In the genomic region with DNA sequence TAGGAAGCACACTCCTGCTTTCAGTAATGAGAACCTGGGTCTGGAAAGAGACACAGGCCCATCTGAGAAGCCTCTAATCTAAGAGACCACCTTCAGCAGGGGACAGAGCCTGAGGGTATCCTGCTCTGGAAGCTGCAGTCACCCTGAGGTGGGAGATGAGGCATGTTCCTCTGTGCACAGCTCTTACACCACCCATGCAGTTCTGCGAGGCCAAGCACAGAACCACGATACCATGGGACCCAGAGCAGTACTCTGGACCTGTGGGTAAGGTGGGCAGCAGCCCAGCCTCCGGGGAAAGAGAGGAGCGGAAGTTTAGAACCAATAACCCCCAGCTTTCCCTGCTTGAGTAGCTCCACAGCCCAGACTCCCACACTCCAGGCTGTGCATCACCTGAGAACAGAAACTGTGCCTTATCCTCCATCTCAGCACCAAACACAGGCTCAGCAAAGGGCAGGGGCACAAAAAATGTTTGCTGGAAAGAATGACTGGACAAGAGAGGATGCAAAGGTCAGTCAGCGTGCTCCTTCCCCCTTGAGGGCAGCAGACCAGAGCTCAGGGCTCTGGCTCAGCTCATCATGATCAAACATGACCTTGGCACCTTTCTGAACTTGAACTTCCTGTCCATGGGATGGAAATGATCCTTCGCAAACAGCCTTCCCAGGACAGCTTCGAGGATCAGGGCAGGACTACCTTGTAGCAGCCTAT, we compare ENCODE assay signal across 1 cellular context.
TF ChIP-seq lines count a peak whose summit lies in the region.

No MANE protein-coding gene starts in this region.

TF ChIP-seq in HepG2, 621 proteins besides CTCF, POLR2A, EP300 and RAD21 (continued from another document and continues in another):
- TF ChIP-seq, protein P1, sequence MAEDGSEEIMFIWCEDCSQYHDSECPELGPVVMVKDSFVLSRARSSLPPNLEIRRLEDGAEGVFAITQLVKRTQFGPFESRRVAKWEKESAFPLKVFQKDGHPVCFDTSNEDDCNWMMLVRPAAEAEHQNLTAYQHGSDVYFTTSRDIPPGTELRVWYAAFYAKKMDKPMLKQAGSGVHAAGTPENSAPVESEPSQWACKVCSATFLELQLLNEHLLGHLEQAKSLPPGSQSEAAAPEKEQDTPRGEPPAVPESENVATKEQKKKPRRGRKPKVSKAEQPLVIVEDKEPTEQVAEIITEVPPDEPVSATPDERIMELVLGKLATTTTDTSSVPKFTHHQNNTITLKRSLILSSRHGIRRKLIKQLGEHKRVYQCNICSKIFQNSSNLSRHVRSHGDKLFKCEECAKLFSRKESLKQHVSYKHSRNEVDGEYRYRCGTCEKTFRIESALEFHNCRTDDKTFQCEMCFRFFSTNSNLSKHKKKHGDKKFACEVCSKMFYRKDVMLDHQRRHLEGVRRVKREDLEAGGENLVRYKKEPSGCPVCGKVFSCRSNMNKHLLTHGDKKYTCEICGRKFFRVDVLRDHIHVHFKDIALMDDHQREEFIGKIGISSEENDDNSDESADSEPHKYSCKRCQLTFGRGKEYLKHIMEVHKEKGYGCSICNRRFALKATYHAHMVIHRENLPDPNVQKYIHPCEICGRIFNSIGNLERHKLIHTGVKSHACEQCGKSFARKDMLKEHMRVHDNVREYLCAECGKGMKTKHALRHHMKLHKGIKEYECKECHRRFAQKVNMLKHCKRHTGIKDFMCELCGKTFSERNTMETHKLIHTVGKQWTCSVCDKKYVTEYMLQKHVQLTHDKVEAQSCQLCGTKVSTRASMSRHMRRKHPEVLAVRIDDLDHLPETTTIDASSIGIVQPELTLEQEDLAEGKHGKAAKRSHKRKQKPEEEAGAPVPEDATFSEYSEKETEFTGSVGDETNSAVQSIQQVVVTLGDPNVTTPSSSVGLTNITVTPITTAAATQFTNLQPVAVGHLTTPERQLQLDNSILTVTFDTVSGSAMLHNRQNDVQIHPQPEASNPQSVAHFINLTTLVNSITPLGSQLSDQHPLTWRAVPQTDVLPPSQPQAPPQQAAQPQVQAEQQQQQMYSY (CRISPR knock-in tag; IDR thresholded peaks at IDR 0.05), result no peak
- TF ChIP-seq HNRNPUL1 (IDR thresholded peaks at IDR 0.05; ENCODE audit: low read depth, low read length) (no peak), FOSL1 (CRISPR knock-in tag; IDR thresholded peaks at IDR 0.05; ENCODE audit: borderline replicate concordance) (no peak), HNRNPK (IDR thresholded peaks at IDR 0.05; ENCODE audit: low read depth, low read length, poor library complexity, severe bottlenecking) (no peak), NKX3-1 (CRISPR knock-in tag; IDR thresholded peaks at IDR 0.05) (no peak), HHEX (CRISPR knock-in tag; IDR thresholded peaks at IDR 0.05) (peak; percentile 72; the same call in 1 of the 2 replicates), SKI (IDR thresholded peaks at IDR 0.05; ENCODE audit: partially characterized antibody) (peak; percentile 99), ZNF737 (CRISPR knock-in tag; IDR thresholded peaks at IDR 0.05; ENCODE audit: borderline replicate concordance) (no peak), ZNF878 (CRISPR knock-in tag; IDR thresholded peaks at IDR 0.05) (0 out of 2 replicates have a peak, but pooled peaks have one; percentile 24), ZNF335 (CRISPR knock-in tag; IDR thresholded peaks at IDR 0.05) (no peak), NR2F1 (CRISPR knock-in tag; IDR thresholded peaks at IDR 0.05) (peak; percentile 86 to 87), NONO (IDR thresholded peaks at IDR 0.05) (no peak), NONO (CRISPR knock-in tag; conservative IDR thresholded peaks at IDR 0.05) (peak; percentile 33; the same call in 1 of the 2 replicates), ZFP41 (CRISPR knock-in tag; IDR thresholded peaks at IDR 0.05; ENCODE audit: borderline replicate concordance) (no peak), GZF1 (CRISPR knock-in tag; IDR thresholded peaks at IDR 0.05) (peak; percentile 45; the same call in 1 of the 2 replicates), FOSL2 (CRISPR knock-in tag; IDR thresholded peaks at IDR 0.05) (peak; percentile 86), ZNF225 (CRISPR knock-in tag; IDR thresholded peaks at IDR 0.05) (no peak), ZNF75D (CRISPR knock-in tag; IDR thresholded peaks at IDR 0.05; ENCODE audit: borderline replicate concordance) (no peak), ZNF672 (CRISPR knock-in tag; IDR thresholded peaks at IDR 0.05) (no peak), SOX13 (IDR thresholded peaks at IDR 0.05) (no peak), SOX13 (CRISPR knock-in tag; conservative IDR thresholded peaks at IDR 0.05 in 1 of 2, IDR thresholded peaks at IDR 0.05 in 1 of 2) (peak in 1 of 2 experiments; percentile 70; a peak in 2 of 4 replicates), SATB2 (CRISPR knock-in tag; IDR thresholded peaks at IDR 0.05) (no peak), KLF16 (CRISPR knock-in tag; IDR thresholded peaks at IDR 0.05) (peak in 1 of 2 experiments; percentile 48; a peak in 1 of 4 replicates), ZNF768 (CRISPR knock-in tag; IDR thresholded peaks at IDR 0.05) (peak; percentile 70), CREB1 (IDR thresholded peaks at IDR 0.05) (no peak), CREB1 (CRISPR knock-in tag; IDR thresholded peaks at IDR 0.05) (no peak)
- TF ChIP-seq, protein P2, sequence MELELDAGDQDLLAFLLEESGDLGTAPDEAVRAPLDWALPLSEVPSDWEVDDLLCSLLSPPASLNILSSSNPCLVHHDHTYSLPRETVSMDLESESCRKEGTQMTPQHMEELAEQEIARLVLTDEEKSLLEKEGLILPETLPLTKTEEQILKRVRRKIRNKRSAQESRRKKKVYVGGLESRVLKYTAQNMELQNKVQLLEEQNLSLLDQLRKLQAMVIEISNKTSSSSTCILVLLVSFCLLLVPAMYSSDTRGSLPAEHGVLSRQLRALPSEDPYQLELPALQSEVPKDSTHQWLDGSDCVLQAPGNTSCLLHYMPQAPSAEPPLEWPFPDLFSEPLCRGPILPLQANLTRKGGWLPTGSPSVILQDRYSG (CRISPR knock-in tag; IDR thresholded peaks at IDR 0.05), result no peak
- TF ChIP-seq, protein P3, sequence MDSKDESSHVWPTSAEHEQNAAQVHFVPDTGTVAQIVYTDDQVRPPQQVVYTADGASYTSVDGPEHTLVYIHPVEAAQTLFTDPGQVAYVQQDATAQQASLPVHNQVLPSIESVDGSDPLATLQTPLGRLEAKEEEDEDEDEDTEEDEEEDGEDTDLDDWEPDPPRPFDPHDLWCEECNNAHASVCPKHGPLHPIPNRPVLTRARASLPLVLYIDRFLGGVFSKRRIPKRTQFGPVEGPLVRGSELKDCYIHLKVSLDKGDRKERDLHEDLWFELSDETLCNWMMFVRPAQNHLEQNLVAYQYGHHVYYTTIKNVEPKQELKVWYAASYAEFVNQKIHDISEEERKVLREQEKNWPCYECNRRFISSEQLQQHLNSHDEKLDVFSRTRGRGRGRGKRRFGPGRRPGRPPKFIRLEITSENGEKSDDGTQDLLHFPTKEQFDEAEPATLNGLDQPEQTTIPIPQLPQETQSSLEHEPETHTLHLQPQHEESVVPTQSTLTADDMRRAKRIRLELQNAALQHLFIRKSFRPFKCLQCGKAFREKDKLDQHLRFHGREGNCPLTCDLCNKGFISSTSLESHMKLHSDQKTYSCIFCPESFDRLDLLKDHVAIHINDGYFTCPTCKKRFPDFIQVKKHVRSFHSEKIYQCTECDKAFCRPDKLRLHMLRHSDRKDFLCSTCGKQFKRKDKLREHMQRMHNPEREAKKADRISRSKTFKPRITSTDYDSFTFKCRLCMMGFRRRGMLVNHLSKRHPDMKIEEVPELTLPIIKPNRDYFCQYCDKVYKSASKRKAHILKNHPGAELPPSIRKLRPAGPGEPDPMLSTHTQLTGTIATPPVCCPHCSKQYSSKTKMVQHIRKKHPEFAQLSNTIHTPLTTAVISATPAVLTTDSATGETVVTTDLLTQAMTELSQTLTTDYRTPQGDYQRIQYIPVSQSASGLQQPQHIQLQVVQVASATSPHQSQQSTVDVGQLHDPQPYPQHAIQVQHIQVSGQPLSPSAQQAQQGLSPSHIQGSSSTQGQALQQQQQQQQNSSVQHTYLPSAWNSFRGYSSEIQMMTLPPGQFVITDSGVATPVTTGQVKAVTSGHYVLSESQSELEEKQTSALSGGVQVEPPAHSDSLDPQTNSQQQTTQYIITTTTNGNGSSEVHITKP (CRISPR knock-in tag; IDR thresholded peaks at IDR 0.05; ENCODE audit: low read depth), result peak; percentile 41; the same call in 1 of the 2 replicates
- TF ChIP-seq, protein P4, sequence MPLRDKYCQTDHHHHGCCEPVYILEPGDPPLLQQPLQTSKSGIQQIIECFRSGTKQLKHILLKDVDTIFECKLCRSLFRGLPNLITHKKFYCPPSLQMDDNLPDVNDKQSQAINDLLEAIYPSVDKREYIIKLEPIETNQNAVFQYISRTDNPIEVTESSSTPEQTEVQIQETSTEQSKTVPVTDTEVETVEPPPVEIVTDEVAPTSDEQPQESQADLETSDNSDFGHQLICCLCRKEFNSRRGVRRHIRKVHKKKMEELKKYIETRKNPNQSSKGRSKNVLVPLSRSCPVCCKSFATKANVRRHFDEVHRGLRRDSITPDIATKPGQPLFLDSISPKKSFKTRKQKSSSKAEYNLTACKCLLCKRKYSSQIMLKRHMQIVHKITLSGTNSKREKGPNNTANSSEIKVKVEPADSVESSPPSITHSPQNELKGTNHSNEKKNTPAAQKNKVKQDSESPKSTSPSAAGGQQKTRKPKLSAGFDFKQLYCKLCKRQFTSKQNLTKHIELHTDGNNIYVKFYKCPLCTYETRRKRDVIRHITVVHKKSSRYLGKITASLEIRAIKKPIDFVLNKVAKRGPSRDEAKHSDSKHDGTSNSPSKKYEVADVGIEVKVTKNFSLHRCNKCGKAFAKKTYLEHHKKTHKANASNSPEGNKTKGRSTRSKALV (CRISPR knock-in tag; IDR thresholded peaks at IDR 0.05), result no peak
- TF ChIP-seq, protein P5, sequence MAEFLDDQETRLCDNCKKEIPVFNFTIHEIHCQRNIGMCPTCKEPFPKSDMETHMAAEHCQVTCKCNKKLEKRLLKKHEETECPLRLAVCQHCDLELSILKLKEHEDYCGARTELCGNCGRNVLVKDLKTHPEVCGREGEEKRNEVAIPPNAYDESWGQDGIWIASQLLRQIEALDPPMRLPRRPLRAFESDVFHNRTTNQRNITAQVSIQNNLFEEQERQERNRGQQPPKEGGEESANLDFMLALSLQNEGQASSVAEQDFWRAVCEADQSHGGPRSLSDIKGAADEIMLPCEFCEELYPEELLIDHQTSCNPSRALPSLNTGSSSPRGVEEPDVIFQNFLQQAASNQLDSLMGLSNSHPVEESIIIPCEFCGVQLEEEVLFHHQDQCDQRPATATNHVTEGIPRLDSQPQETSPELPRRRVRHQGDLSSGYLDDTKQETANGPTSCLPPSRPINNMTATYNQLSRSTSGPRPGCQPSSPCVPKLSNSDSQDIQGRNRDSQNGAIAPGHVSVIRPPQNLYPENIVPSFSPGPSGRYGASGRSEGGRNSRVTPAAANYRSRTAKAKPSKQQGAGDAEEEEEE (CRISPR knock-in tag; IDR thresholded peaks at IDR 0.05; ENCODE audit: borderline replicate concordance), result no peak
- TF ChIP-seq, protein P6, sequence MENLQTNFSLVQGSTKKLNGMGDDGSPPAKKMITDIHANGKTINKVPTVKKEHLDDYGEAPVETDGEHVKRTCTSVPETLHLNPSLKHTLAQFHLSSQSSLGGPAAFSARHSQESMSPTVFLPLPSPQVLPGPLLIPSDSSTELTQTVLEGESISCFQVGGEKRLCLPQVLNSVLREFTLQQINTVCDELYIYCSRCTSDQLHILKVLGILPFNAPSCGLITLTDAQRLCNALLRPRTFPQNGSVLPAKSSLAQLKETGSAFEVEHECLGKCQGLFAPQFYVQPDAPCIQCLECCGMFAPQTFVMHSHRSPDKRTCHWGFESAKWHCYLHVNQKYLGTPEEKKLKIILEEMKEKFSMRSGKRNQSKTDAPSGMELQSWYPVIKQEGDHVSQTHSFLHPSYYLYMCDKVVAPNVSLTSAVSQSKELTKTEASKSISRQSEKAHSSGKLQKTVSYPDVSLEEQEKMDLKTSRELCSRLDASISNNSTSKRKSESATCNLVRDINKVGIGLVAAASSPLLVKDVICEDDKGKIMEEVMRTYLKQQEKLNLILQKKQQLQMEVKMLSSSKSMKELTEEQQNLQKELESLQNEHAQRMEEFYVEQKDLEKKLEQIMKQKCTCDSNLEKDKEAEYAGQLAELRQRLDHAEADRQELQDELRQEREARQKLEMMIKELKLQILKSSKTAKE (CRISPR knock-in tag; IDR thresholded peaks at IDR 0.05; ENCODE audit: borderline replicate concordance), result peak; percentile 96
- TF ChIP-seq, protein P7, sequence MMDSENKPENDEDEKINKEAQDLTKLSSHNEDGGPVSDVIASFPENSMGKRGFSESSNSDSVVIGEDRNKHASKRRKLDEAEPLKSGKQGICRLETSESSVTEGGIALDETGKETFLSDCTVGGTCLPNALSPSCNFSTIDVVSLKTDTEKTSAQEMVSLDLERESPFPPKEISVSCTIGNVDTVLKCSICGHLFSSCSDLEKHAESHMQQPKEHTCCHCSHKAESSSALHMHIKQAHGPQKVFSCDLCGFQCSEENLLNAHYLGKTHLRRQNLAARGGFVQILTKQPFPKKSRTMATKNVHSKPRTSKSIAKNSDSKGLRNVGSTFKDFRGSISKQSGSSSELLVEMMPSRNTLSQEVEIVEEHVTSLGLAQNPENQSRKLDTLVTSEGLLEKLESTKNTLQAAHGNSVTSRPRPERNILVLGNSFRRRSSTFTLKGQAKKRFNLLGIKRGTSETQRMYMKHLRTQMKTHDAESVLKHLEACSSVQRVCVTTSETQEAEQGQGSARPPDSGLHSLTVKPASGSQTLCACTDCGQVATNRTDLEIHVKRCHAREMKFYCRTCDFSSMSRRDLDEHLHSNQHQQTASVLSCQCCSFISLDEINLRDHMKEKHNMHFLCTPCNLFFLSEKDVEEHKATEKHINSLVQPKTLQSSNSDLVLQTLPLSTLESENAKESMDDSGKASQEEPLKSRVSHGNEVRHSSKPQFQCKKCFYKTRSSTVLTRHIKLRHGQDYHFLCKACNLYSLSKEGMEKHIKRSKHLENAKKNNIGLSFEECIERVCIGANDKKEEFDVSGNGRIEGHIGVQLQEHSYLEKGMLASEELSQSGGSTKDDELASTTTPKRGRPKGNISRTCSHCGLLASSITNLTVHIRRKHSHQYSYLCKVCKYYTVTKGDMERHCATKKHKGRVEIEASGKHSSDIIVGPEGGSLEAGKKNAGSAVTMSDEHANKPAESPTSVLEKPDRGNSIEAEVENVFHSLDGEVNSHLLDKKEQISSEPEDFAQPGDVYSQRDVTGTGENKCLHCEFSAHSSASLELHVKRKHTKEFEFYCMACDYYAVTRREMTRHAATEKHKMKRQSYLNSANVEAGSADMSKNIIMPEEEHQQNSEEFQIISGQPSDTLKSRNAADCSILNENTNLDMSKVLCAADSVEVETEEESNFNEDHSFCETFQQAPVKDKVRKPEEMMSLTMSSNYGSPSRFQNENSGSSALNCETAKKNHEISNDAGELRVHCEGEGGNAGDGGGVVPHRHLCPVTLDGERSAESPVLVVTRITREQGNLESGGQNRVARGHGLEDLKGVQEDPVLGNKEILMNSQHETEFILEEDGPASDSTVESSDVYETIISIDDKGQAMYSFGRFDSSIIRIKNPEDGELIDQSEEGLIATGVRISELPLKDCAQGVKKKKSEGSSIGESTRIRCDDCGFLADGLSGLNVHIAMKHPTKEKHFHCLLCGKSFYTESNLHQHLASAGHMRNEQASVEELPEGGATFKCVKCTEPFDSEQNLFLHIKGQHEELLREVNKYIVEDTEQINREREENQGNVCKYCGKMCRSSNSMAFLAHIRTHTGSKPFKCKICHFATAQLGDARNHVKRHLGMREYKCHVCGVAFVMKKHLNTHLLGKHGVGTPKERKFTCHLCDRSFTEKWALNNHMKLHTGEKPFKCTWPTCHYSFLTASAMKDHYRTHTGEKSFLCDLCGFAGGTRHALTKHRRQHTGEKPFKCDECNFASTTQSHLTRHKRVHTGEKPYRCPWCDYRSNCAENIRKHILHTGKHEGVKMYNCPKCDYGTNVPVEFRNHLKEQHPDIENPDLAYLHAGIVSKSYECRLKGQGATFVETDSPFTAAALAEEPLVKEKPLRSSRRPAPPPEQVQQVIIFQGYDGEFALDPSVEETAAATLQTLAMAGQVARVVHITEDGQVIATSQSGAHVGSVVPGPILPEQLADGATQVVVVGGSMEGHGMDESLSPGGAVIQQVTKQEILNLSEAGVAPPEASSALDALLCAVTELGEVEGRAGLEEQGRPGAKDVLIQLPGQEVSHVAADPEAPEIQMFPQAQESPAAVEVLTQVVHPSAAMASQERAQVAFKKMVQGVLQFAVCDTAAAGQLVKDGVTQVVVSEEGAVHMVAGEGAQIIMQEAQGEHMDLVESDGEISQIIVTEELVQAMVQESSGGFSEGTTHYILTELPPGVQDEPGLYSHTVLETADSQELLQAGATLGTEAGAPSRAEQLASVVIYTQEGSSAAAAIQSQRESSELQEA (CRISPR knock-in tag; IDR thresholded peaks at IDR 0.05; ENCODE audit: not compliant biosample characterization), result no peak
